Comparison of ENCODE assay signal across 8 cellular contexts in genomic region chr15:49235446-49236207, GRCh38.
DNase-seq lines count a peak whose midpoint lies in the region; ATAC-seq and TF ChIP-seq lines count a peak whose summit lies in the region.

No MANE protein-coding gene starts in this region.

- no peaks in the 10 kb centered on the region for H3K27me3 Mint-ChIP-seq in activated T-cell treated with anti-CD3 and anti-CD28 coated beads, Interleukin-2, amount 50 U/mL, for 4 hours (ENCODE audit: low read depth)

- no peaks in the 10 kb centered on the region for H3K9me2 ChIP-seq in OCI-LY1 (ENCODE audit: low read depth, low read length)

- H3K4me1 ChIP-seq in OCI-LY1 (ENCODE audit: insufficient read depth, low read length, severe bottlenecking), result peaks cover 5% of the 10 kb centered on the region

- peaks cover 4% of the 10 kb centered on the region for H3K36me3 ChIP-seq in OCI-LY1 (ENCODE audit: insufficient read depth, low read length)

- no peak overlapping the region for H3K9ac ChIP-seq in OCI-LY1 (ENCODE audit: low read length)

- H3K4me3 Mint-ChIP-seq in activated T-cell treated with anti-CD3 and anti-CD28 coated beads, Interleukin-2, amount 50 U/mL, for 4 hours, result no peak overlapping the region

- no peaks in the 10 kb centered on the region for H3F3A ChIP-seq in OCI-LY1 (ENCODE audit: insufficient read depth, low read length)

- no peaks in the 10 kb centered on the region for H4K20me1 ChIP-seq in OCI-LY1 (ENCODE audit: insufficient read depth, low read length)

- H3K4me3 ChIP-seq in OCI-LY1 (ENCODE audit: low read depth, low read length, poor library complexity, severe bottlenecking), result no peak overlapping the region

- peak; percentile 50 for DNase-seq in DMS114 treated with DMSO at 0.1 percent for 48 hours (lab: John Stamatoyannopoulos, UW; ENCODE audit: unreplicated experiment)
- DNase-seq in activated T-cell treated with anti-CD3 and anti-CD28 coated beads, Interleukin-2, amount 50 U/mL, for 4 hours, result peak; percentile 14
- DNase-seq in foreskin melanocyte, result peak; percentile 71
- no peak for DNase-seq in omental fat pad (ENCODE audit: low spot score)
- DNase-seq in cortex of kidney (lab: John Stamatoyannopoulos, UW), result no peak

- no peaks in the 10 kb centered on the region for H3K79me2 ChIP-seq in OCI-LY1 (ENCODE audit: insufficient read depth, low read length)

- no peak overlapping the region for H3K4me2 ChIP-seq in OCI-LY1 (ENCODE audit: low read length)

- H3K27ac ChIP-seq in OCI-LY1 (ENCODE audit: low read depth, low read length, poor library complexity, severe bottlenecking), result peak overlapping the region; percentile 58

- H3K9me3 Mint-ChIP-seq in activated T-cell treated with anti-CD3 and anti-CD28 coated beads, Interleukin-2, amount 50 U/mL, for 4 hours, result peaks cover 5% of the 10 kb centered on the region

- H3K4me1 Mint-ChIP-seq in activated T-cell treated with anti-CD3 and anti-CD28 coated beads, Interleukin-2, amount 50 U/mL, for 4 hours (ENCODE audit: low read depth), result peaks cover 12% of the 10 kb centered on the region

- ATAC-seq in GM19452 (IDR thresholded peaks at IDR 0.05; ENCODE audit: unreplicated experiment), result peak; percentile 89
- ATAC-seq in HG03558 (IDR thresholded peaks at IDR 0.05; ENCODE audit: extremely low read depth, unreplicated experiment), result peak; percentile 60
- ATAC-seq in activated T-cell treated with anti-CD3 and anti-CD28 coated beads, Interleukin-2, amount 50 U/mL, for 4 hours, result peak; percentile 53 to 63
- ATAC-seq in omental fat pad (ENCODE audit: low FRiP score), result peak; percentile 76

- no peaks in the 10 kb centered on the region for H3K9me3 ChIP-seq in OCI-LY1 (ENCODE audit: low read length)

- H3K27me3 ChIP-seq in OCI-LY1 (ENCODE audit: insufficient read depth, low read length), result no peaks in the 10 kb centered on the region

- H3K36me3 Mint-ChIP-seq in activated T-cell treated with anti-CD3 and anti-CD28 coated beads, Interleukin-2, amount 50 U/mL, for 4 hours (ENCODE audit: insufficient read depth), result peaks cover 38% of the 10 kb centered on the region

- TF ChIP-seq CTCF in OCI-LY1 (IDR thresholded peaks at IDR 0.05; ENCODE audit: low read length) (peak; percentile 81), omental fat pad (IDR thresholded peaks at IDR 0.05) (peak in 1 of 3 donors; percentile 18)

- no peak overlapping the region for H2AFZ ChIP-seq in OCI-LY1 (ENCODE audit: low read length)

Comparison
In these comparisons a context has a peak if more than half of its experiments do, and no peak if none do; other contexts are left out.
1. DNase-seq: peak in DMS114 treated with DMSO at 0.1 percent for 48 hours (single experiment), activated T-cell treated with anti-CD3 and anti-CD28 coated beads, Interleukin-2, amount 50 U/mL, for 4 hours (single experiment) and foreskin melanocyte (single experiment); none in omental fat pad (single experiment) and cortex of kidney (single experiment).
2. Peak in every context shown above with its lines, with median percentiles within 50 percentile points of each other: ATAC-seq.